ENCODE assay signal across 9 cellular contexts in genomic region chr4:118954246-118954645, GRCh38.
A peak's percentile ranks its signal among the peaks of the same experiment; 100 is the strongest.
DNase-seq lines count a peak whose midpoint lies in the region; ATAC-seq, FAIRE-seq and TF ChIP-seq lines count a peak whose summit lies in the region.
"Had no signal": no experiment of that assay in that cellular context is flagged by ENCODE, and none has a peak within 500 bp of the region (broad histone marks: within the 10 kb centered on the region; RNA-seq: fewer than 3 reads in every experiment).

No MANE protein-coding gene starts in this region.

- no peaks in the 10 kb centered on the region for H3K9me3 ChIP-seq in BE2C

- H3K36me3 ChIP-seq in BE2C, result peaks cover 43% of the 10 kb centered on the region
- H3K36me3 ChIP-seq in bronchial epithelial cell (ENCODE audit: control insufficient read depth, insufficient read depth, low read length), result no peaks in the 10 kb centered on the region

- no peak for ATAC-seq in HG02588 (IDR thresholded peaks at IDR 0.05; ENCODE audit: unreplicated experiment)
- ATAC-seq in HG03460 (IDR thresholded peaks at IDR 0.05; ENCODE audit: unreplicated experiment), result no peak

- DNase-seq in BE2C (no peak), M059J (ENCODE audit: low read depth) (peak; percentile 49), bronchial epithelial cell (ENCODE audit: low read depth) (peak; percentile 25), midbrain (lab: John Stamatoyannopoulos, UW) (peak; percentile 56), activated T-cell treated with anti-CD3 and anti-CD28 coated beads for 4 hours (no peak), frontal cortex (ENCODE audit: low spot score in 2 of 2) (no peak)
- DNase-seq: NCI-H2107 had no signal

- H3K4me3 ChIP-seq in BE2C (ENCODE audit: low read depth, low read length) (no peak overlapping the region), bronchial epithelial cell (ENCODE audit: low read depth, low read length) (no peak overlapping the region)

- no peak for FAIRE-seq in bronchial epithelial cell (lab: Jason Lieb, UNC)
- FAIRE-seq in frontal cortex (lab: Jason Lieb, UNC), result no peak

- H3K4me1 ChIP-seq in BE2C, result peaks cover 67% of the 10 kb centered on the region

- no peaks in the 10 kb centered on the region for H3K27me3 ChIP-seq in BE2C
- peaks cover 2% of the 10 kb centered on the region for H3K27me3 ChIP-seq in bronchial epithelial cell (ENCODE audit: control insufficient read depth, insufficient read depth, low read length)

- TF ChIP-seq CTCF in BE2C (IDR thresholded peaks at IDR 0.05; ENCODE audit: low read depth, low read length), result peak; percentile 64
- peak; percentile 2 for TF ChIP-seq CTCF in bronchial epithelial cell (IDR thresholded peaks at IDR 0.05; ENCODE audit: insufficient read depth, low read length, severe bottlenecking)

Comparison
In these comparisons a context has a peak if more than half of its experiments do, and no peak if none do; other contexts are left out.
1. DNase-seq: peak in M059J (single experiment), bronchial epithelial cell (single experiment) and midbrain (single experiment); none in BE2C (single experiment), activated T-cell treated with anti-CD3 and anti-CD28 coated beads for 4 hours (single experiment) and frontal cortex (0 of 2).